9 cellular contexts compared by ENCODE assay signal in the genomic region with DNA sequence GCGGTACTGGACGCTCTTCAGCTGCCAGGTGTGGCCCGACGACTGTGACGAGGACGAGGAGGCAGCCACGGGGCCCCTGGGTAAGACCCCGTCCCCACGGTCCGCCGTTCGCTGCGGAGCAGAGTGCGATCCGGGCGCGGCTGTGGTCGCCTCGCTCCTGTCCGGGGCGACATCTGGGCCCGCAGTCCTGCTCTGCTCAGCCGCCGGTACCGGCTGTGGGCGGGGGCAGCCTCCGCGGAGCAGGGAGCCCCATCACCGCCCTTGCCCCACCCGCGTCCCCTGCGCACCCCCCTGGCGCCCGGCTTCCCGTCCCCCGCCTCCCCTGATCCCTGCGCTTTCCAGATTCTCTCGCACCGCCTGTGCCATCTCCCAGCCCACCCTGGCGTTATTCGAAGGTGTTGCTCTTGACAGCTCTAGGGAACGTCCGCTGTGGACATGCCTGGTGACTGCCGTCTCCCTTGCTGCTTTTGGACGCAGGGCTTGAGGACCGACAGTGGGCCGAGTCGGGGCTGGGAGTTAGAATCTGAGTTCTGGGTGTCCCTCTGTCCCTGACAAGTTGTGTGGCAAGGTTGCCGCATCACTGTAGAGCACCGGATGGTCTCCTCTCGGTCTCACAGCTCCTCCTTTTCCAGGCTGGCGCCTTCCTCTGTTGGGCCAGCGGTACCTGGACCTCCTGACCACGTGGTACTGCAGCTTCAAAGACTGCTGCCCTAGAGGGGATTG. TPM values are rescaled to one million over a fixed set of nuclear protein-coding genes. Genes with fewer than 3 reads are reported as not detected.
DNase-seq lines count a peak whose midpoint lies in the region; ATAC-seq, FAIRE-seq and TF ChIP-seq lines count a peak whose summit lies in the region.
"Had no signal": no experiment of that assay in that cellular context is flagged by ENCODE, and none has a peak within 500 bp of the region (broad histone marks: within the 10 kb centered on the region; RNA-seq: fewer than 3 reads in every experiment).

No MANE protein-coding gene starts in this region.

- intact Hi-C loops in activated CD4-positive, alpha-beta T cell treated with anti-CD3 and anti-CD28 coated beads, Interleukin-2, amount 10 ng/mL, durations not matched to agents 24 days and 14 days (cut with micrococcal nuclease), result loop anchor here (1.0 to 5.0 kb wide), 6 partner anchors 47 to 800 kb away; a partner anchor contains a TSS

- DNase-seq in GM12892 (ENCODE audit: insufficient read length) (peak; percentile 29), H9 (peak; percentile 63), LNCaP clone FGC (ENCODE audit: low read depth) (no peak), foreskin melanocyte (no peak)
- peak; percentile 81 for DNase-seq in activated CD4-positive, alpha-beta T cell treated with anti-CD3 and anti-CD28 coated beads, Interleukin-2, amount 10 ng/mL, durations not matched to agents 24 days and 14 days
- DNase-seq in effector memory CD8-positive, alpha-beta T cell, result peak; percentile 11 to 27 (median 12)
- DNase-seq in stimulated activated naive CD8-positive, alpha-beta T cell treated with anti-CD3 and anti-CD28 coated beads, Interleukin-15, amount 100 ng/mL, for 72 hours, result peak; percentile 33 to 52

- H3K27ac Mint-ChIP-seq in H9, result peak overlapping the region in 2 of 3 experiments; percentile 72 to 97; a peak in 3 of 7 replicates
- H3K27ac Mint-ChIP-seq in activated CD4-positive, alpha-beta T cell treated with anti-CD3 and anti-CD28 coated beads, Interleukin-2, amount 10 ng/mL, durations not matched to agents 24 days and 14 days, result peak overlapping the region; percentile 94
- peak overlapping the region; percentile 97 to 98 for H3K27ac Mint-ChIP-seq in effector memory CD8-positive, alpha-beta T cell
- H3K27ac Mint-ChIP-seq in stimulated activated naive CD8-positive, alpha-beta T cell treated with anti-CD3 and anti-CD28 coated beads, Interleukin-15, amount 100 ng/mL, for 72 hours, result peak overlapping the region; percentile 96 to 99

- 0 out of 2 replicates have a peak, but pooled peaks cover 2% of the 10 kb centered on the region for H3K27me3 Mint-ChIP-seq in H9 (ENCODE audit: low read depth)
- no peaks in the 10 kb centered on the region for H3K27me3 Mint-ChIP-seq in activated CD4-positive, alpha-beta T cell treated with anti-CD3 and anti-CD28 coated beads, Interleukin-2, amount 10 ng/mL, durations not matched to agents 24 days and 14 days
- no peaks in the 10 kb centered on the region for H3K27me3 Mint-ChIP-seq in effector memory CD8-positive, alpha-beta T cell
- no peaks in the 10 kb centered on the region for H3K27me3 Mint-ChIP-seq in stimulated activated naive CD8-positive, alpha-beta T cell treated with anti-CD3 and anti-CD28 coated beads, Interleukin-15, amount 100 ng/mL, for 72 hours

- H2BK15ac ChIP-seq in H9 (ENCODE audit: low read depth, low read length), result no peak overlapping the region

- H2AK5ac ChIP-seq in H9 (ENCODE audit: insufficient read length, low read length), result no peak overlapping the region

- no peak overlapping the region for H2BK20ac ChIP-seq in H9 (ENCODE audit: low read depth, low read length, poor library complexity, severe bottlenecking)

- H3K9me3 ChIP-seq in H9 (ENCODE audit: control insufficient read depth, low read depth, low read length) (no peaks in the 10 kb centered on the region), mononuclear cell (ENCODE audit: low read depth, low read length) (no peaks in the 10 kb centered on the region)

- no peaks in the 10 kb centered on the region for H3K9me3 Mint-ChIP-seq in H9
- H3K9me3 Mint-ChIP-seq in activated CD4-positive, alpha-beta T cell treated with anti-CD3 and anti-CD28 coated beads, Interleukin-2, amount 10 ng/mL, durations not matched to agents 24 days and 14 days, result no peaks in the 10 kb centered on the region
- H3K9me3 Mint-ChIP-seq in effector memory CD8-positive, alpha-beta T cell, result no peaks in the 10 kb centered on the region
- no peaks in the 10 kb centered on the region for H3K9me3 Mint-ChIP-seq in stimulated activated naive CD8-positive, alpha-beta T cell treated with anti-CD3 and anti-CD28 coated beads, Interleukin-15, amount 100 ng/mL, for 72 hours

- H3K4me3 Mint-ChIP-seq in H9, result peak overlapping the region; percentile 76 to 94
- H3K4me3 Mint-ChIP-seq in activated CD4-positive, alpha-beta T cell treated with anti-CD3 and anti-CD28 coated beads, Interleukin-2, amount 10 ng/mL, durations not matched to agents 24 days and 14 days, result peak overlapping the region; percentile 95
- peak overlapping the region; percentile 99 for H3K4me3 Mint-ChIP-seq in effector memory CD8-positive, alpha-beta T cell
- peak overlapping the region; percentile 98 to 99 for H3K4me3 Mint-ChIP-seq in stimulated activated naive CD8-positive, alpha-beta T cell treated with anti-CD3 and anti-CD28 coated beads, Interleukin-15, amount 100 ng/mL, for 72 hours

- no peak overlapping the region for H4K91ac ChIP-seq in H9 (ENCODE audit: insufficient read length, low read depth, low read length)

- peaks cover 2% of the 10 kb centered on the region; the same call in 1 of the 2 replicates for H3K79me2 ChIP-seq in H9 (ENCODE audit: insufficient read depth, low read length)

- H4K5ac ChIP-seq in H9 (ENCODE audit: insufficient read length, low read depth, low read length), result no peak overlapping the region

- no peak overlapping the region for H2BK5ac ChIP-seq in H9 (ENCODE audit: insufficient read length, low read length)

- ATAC-seq in effector memory CD8-positive, alpha-beta T cell (replicated peaks), result peak; percentile 34
- ATAC-seq in stimulated activated naive CD8-positive, alpha-beta T cell treated with anti-CD3 and anti-CD28 coated beads, Interleukin-15, amount 100 ng/mL, for 72 hours, result peak; percentile 45

- H3K4me2 ChIP-seq in H9 (ENCODE audit: insufficient read depth, insufficient read length, low read length), result peak overlapping the region; percentile 67

- no peak overlapping the region for H3K23ac ChIP-seq in H9 (ENCODE audit: insufficient read length, low read depth, low read length)

- no peak overlapping the region for H2BK120ac ChIP-seq in H9 (ENCODE audit: low read depth, low read length, poor library complexity, severe bottlenecking)

- H4K20me1 ChIP-seq in H9 (ENCODE audit: control insufficient read depth, insufficient read depth, insufficient read length), result no peaks in the 10 kb centered on the region

- peak overlapping the region; percentile 93 for H3K14ac ChIP-seq in H9 (ENCODE audit: insufficient read depth, low read length)

- no peak overlapping the region for H4K8ac ChIP-seq in H9 (replicated peaks; ENCODE audit: insufficient read length, low read depth, low read length)

- no CpG with 5 or more reads among the region's 54 CpGs for WGBS in H9 (ENCODE audit: extremely low coverage, insufficient read length, low lambda C conversion rate)

- H3K79me1 ChIP-seq in H9 (ENCODE audit: insufficient read depth, low read depth, low read length, poor library complexity, severe bottlenecking), result no peaks in the 10 kb centered on the region

- TF ChIP-seq CTCF in H9 (conservative IDR thresholded peaks at IDR 0.05) (no peak), LNCaP clone FGC (IDR thresholded peaks at IDR 0.05; ENCODE audit: control insufficient read depth, extremely low read depth, insufficient read depth) (no peak)

- H3K27me3 ChIP-seq in H9 (ENCODE audit: insufficient read depth, low read length) (no peaks in the 10 kb centered on the region), mononuclear cell (ENCODE audit: insufficient read depth, low read length) (no peaks in the 10 kb centered on the region)

- H3K4me1 ChIP-seq in H9 (ENCODE audit: insufficient read depth, low read length) (peaks cover 6% of the 10 kb centered on the region; the same call in 1 of the 2 replicates), mononuclear cell (ENCODE audit: insufficient read depth, low read length) (peaks cover 31% of the 10 kb centered on the region)

- H3K4ac ChIP-seq in H9 (ENCODE audit: low read depth, low read length), result no peak overlapping the region

- H3K23me2 ChIP-seq in H9 (ENCODE audit: insufficient read length, low read depth, low read length, poor library complexity, severe bottlenecking), result peaks cover 13% of the 10 kb centered on the region

- peak; percentile 5 for FAIRE-seq in GM12892 (lab: Jason Lieb, UNC)
- FAIRE-seq: frontal cortex had no signal

- H3K36me3 Mint-ChIP-seq in H9 (ENCODE audit: insufficient read depth in 1 of 3, low read depth in 3 of 3), result peaks cover 4 to 12% (median 7%) of the 10 kb centered on the region in 3 experiments; a peak in 6 of 7 replicates
- peaks cover 13% of the 10 kb centered on the region for H3K36me3 Mint-ChIP-seq in activated CD4-positive, alpha-beta T cell treated with anti-CD3 and anti-CD28 coated beads, Interleukin-2, amount 10 ng/mL, durations not matched to agents 24 days and 14 days (ENCODE audit: low read depth)
- H3K36me3 Mint-ChIP-seq in effector memory CD8-positive, alpha-beta T cell (ENCODE audit: insufficient read depth), result peaks cover 33% of the 10 kb centered on the region

- H3K56ac ChIP-seq in H9 (ENCODE audit: insufficient read length, low read depth, low read length), result no peak overlapping the region

- H3T11ph ChIP-seq in H9 (ENCODE audit: low read length), result no peak overlapping the region

- H3K4me3 ChIP-seq in LNCaP clone FGC (ENCODE audit: low read depth, low read length) (peak overlapping the region; percentile 88), mononuclear cell (ENCODE audit: low read length) (peak overlapping the region; percentile 78)

- peak overlapping the region; percentile 56 for H3K9ac ChIP-seq in H9 (ENCODE audit: extremely low read depth, insufficient read length, low read length)

- no peak overlapping the region for H3K27ac ChIP-seq in H9 (ENCODE audit: insufficient read length, low read depth, low read length)

- peak overlapping the region; percentile 77 for H3K18ac ChIP-seq in H9 (ENCODE audit: insufficient read length, low read depth, low read length)

- peaks cover 24 to 26% of the 10 kb centered on the region in 2 experiments for H3K4me1 Mint-ChIP-seq in H9
- peaks cover 25% of the 10 kb centered on the region for H3K4me1 Mint-ChIP-seq in activated CD4-positive, alpha-beta T cell treated with anti-CD3 and anti-CD28 coated beads, Interleukin-2, amount 10 ng/mL, durations not matched to agents 24 days and 14 days
- peaks cover 21 to 26% of the 10 kb centered on the region in 2 donors for H3K4me1 Mint-ChIP-seq in effector memory CD8-positive, alpha-beta T cell (ENCODE audit: low read depth in 2 of 2)
- H3K4me1 Mint-ChIP-seq in stimulated activated naive CD8-positive, alpha-beta T cell treated with anti-CD3 and anti-CD28 coated beads, Interleukin-15, amount 100 ng/mL, for 72 hours, result peaks cover 31% of the 10 kb centered on the region

- no peak overlapping the region for H2AFZ ChIP-seq in H9 (ENCODE audit: low read length)

- H2BK12ac ChIP-seq in H9 (ENCODE audit: insufficient read length, low read depth, low read length), result no peak overlapping the region

- no peak for TF ChIP-seq POLR2A in GM12892 (IDR thresholded peaks at IDR 0.05; ENCODE audit: low read depth, low read length)

RNA-seq across cellular contexts. Expression of a gene that starts 0.6 kb away (rescaled TPM):
- polyA plus RNA-seq in GM12892 (2012; ENCODE audit: missing spikeins), result 25.1 TPM
- total RNA-seq in H9 (2021) (25.6 and 27.3 TPM in 2 replicates), mononuclear cell (59.5 TPM)
- total RNA-seq in activated CD4-positive, alpha-beta T cell treated with anti-CD3 and anti-CD28 coated beads, Interleukin-2, amount 10 ng/mL, durations not matched to agents 24 days and 14 days, result 41.6 and 44.3 TPM in 2 replicates

RNA-seq across cellular contexts. Expression of a gene that starts 56.8 kb away (rescaled TPM):
- polyA plus RNA-seq in GM12892 (2012; ENCODE audit: missing spikeins), result 11.4 TPM
- total RNA-seq in H9 (2021), result 32.8 and 35.4 TPM in 2 replicates
- 40.4 and 45.2 TPM in 2 replicates for total RNA-seq in activated CD4-positive, alpha-beta T cell treated with anti-CD3 and anti-CD28 coated beads, Interleukin-2, amount 10 ng/mL, durations not matched to agents 24 days and 14 days
- 10.4 TPM for total RNA-seq in mononuclear cell

Comparison
In these comparisons a context has a peak if more than half of its experiments do, and no peak if none do; other contexts are left out.
1. DNase-seq: peak in GM12892 (single experiment), H9 (single experiment), activated CD4-positive, alpha-beta T cell treated with anti-CD3 and anti-CD28 coated beads, Interleukin-2, amount 10 ng/mL, durations not matched to agents 24 days and 14 days (single experiment), effector memory CD8-positive, alpha-beta T cell (3 of 3) and stimulated activated naive CD8-positive, alpha-beta T cell treated with anti-CD3 and anti-CD28 coated beads, Interleukin-15, amount 100 ng/mL, for 72 hours (2 of 2); none in LNCaP clone FGC (single experiment) and foreskin melanocyte (single experiment).
2. Peak in every context shown above with its lines, with median percentiles within 50 percentile points of each other: H3K27ac Mint-ChIP-seq and H3K4me3 Mint-ChIP-seq.